ENCODE assay signal across 8 cellular contexts in the genomic region with DNA sequence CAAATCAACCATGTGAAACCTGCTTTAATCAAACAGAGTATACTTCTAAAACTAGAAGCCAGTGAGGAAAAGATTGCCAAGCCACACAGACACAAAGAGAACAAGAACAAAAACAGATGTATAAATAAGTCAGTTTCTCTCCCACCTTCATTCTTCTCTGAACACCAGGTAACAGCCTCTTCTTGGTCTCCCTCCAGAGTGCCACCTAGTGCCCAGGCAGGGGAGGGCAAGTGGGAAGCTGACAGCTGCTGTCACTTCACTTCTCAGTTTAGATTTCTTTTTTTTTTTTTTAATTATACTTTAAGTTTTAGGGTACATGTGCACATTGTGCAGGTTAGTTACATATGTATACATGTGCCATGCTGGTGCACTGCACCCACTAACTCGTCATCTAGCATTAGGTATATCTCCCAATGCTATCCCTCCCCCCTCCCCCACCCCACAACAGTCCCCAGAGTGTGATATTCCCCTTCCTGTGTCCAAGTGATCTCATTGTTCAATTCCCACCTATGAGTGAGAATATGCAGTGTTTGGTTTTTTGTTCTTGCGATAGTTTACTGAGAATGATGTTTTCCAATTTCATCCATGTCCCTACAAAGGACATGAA.
DNase-seq lines count a peak whose midpoint lies in the region; ATAC-seq and TF ChIP-seq lines count a peak whose summit lies in the region.
"Not testable (repeated sequence)": the region's sequence is repeated elsewhere in the genome, so short reads cannot be mapped to it uniquely, and the experiment has no call there.

No MANE protein-coding gene starts in this region.

- not testable (repeated sequence) for H3K27ac ChIP-seq in DND-41 (ENCODE audit: low read length); OCI-LY7 (ENCODE audit: low read depth, low read length, poor library complexity, severe bottlenecking); colonic mucosa; lower lobe of right lung

- H3K9ac ChIP-seq in DND-41 (ENCODE audit: low read depth, low read length); colonic mucosa (ENCODE audit: low read depth in 2 of 2, low read length in 2 of 2): not testable (repeated sequence)

- H4K20me1 ChIP-seq in DND-41 (ENCODE audit: insufficient read depth, low read length); OCI-LY7 (ENCODE audit: insufficient read depth, low read length): not testable (repeated sequence)

- not testable (repeated sequence) for H3K4me1 ChIP-seq in DND-41 (ENCODE audit: insufficient read depth, low read length); OCI-LY7 (ENCODE audit: insufficient read depth, low read length, poor library complexity, severe bottlenecking); colonic mucosa; lower lobe of right lung

- H3K4me3 ChIP-seq in DND-41 (ENCODE audit: low read depth in 1 of 2, low read length in 2 of 2); Jurkat, Clone E6-1 (ENCODE audit: low read length); OCI-LY7 (ENCODE audit: low read depth, low read length, poor library complexity, severe bottlenecking); colonic mucosa; lower lobe of right lung: not testable (repeated sequence)

- not testable (repeated sequence) for H3K9me3 ChIP-seq in DND-41 (ENCODE audit: insufficient read depth, low read length, severe bottlenecking); OCI-LY7 (ENCODE audit: low read length); colonic mucosa; lower lobe of right lung

- ATAC-seq in DND-41 (ENCODE audit: insufficient read depth, low read depth), result not testable (repeated sequence)
- ATAC-seq in GM21529 (IDR thresholded peaks at IDR 0.05; ENCODE audit: unreplicated experiment), result peak; percentile 75
- ATAC-seq in activated CD8-positive, alpha-beta T cell treated with anti-CD3 and anti-CD28 coated beads for 36 hours, result peak; percentile 73
- ATAC-seq in lower lobe of right lung, result peak in 1 of 2 donors; percentile 57

- peak; percentile 73 for TF ChIP-seq CTCF in DND-41 (IDR thresholded peaks at IDR 0.05; ENCODE audit: borderline replicate concordance, extremely low read depth, low read length, poor library complexity, severe bottlenecking)
- peak; percentile 74 for TF ChIP-seq CTCF in OCI-LY7 (conservative IDR thresholded peaks at IDR 0.05; ENCODE audit: low read length)
- peak; percentile 48 for TF ChIP-seq CTCF in activated CD8-positive, alpha-beta T cell treated with anti-CD3 and anti-CD28 coated beads for 36 hours (IDR thresholded peaks at IDR 0.05)
- peak; percentile 33 for TF ChIP-seq CTCF in colonic mucosa (IDR thresholded peaks at IDR 0.05)
- peak; percentile 46 for TF ChIP-seq CTCF in lower lobe of right lung (IDR thresholded peaks at IDR 0.05)

- not testable (repeated sequence) for H3K4me3 Mint-ChIP-seq in activated CD8-positive, alpha-beta T cell treated with anti-CD3 and anti-CD28 coated beads for 36 hours

- not testable (repeated sequence) for H3K79me2 ChIP-seq in DND-41 (ENCODE audit: insufficient read depth, low read length); OCI-LY7 (ENCODE audit: insufficient read depth, low read depth, low read length)

- H3K27me3 ChIP-seq in DND-41 (ENCODE audit: insufficient read depth, low read length, poor library complexity); colonic mucosa; lower lobe of right lung (ENCODE audit: low read depth): not testable (repeated sequence)

- H3K27me3 Mint-ChIP-seq in activated CD8-positive, alpha-beta T cell treated with anti-CD3 and anti-CD28 coated beads for 36 hours, result not testable (repeated sequence)

- not testable (repeated sequence) for H3K4me2 ChIP-seq in DND-41 (ENCODE audit: insufficient read depth, low read length); OCI-LY7 (ENCODE audit: low read length)

- H3K4me1 Mint-ChIP-seq in activated CD8-positive, alpha-beta T cell treated with anti-CD3 and anti-CD28 coated beads for 36 hours (ENCODE audit: low read depth), result not testable (repeated sequence)

- H3K27ac Mint-ChIP-seq in activated CD8-positive, alpha-beta T cell treated with anti-CD3 and anti-CD28 coated beads for 36 hours, result not testable (repeated sequence)

- not testable (repeated sequence) for H3K9me2 ChIP-seq in OCI-LY7 (ENCODE audit: insufficient read depth, low read length)

- H3K36me3 Mint-ChIP-seq in activated CD8-positive, alpha-beta T cell treated with anti-CD3 and anti-CD28 coated beads for 36 hours (ENCODE audit: low read depth), result not testable (repeated sequence)

- POLR2A ChIA-PET in OCI-LY7 (lab: Charles Lee); activated CD8-positive, alpha-beta T cell treated with anti-CD3 and anti-CD28 coated beads for 36 hours (lab: Charles Lee): not testable (repeated sequence)

- BruUV-seq in OCI-LY7 (replicated peaks; lab: Mats Ljungman, UMichigan), result not testable (repeated sequence)

- CTCF ChIA-PET in OCI-LY7 (lab: Charles Lee; ENCODE audit: unreplicated experiment), result not testable (repeated sequence)
- CTCF ChIA-PET in activated CD8-positive, alpha-beta T cell treated with anti-CD3 and anti-CD28 coated beads for 36 hours (lab: Charles Lee), result interaction anchor here (0.8 to 1.7 kb wide), 6 partner anchors 9 to 501 kb away, joined by 3 to 6 read pairs (median 4); a partner anchor contains a TSS

- H3K9me3 Mint-ChIP-seq in activated CD8-positive, alpha-beta T cell treated with anti-CD3 and anti-CD28 coated beads for 36 hours, result not testable (repeated sequence)

- peak; percentile 62 for DNase-seq in DND-41
- peak; percentile 42 for DNase-seq in Jurkat, Clone E6-1 (ENCODE audit: low read depth, low spot score)
- peak; percentile 32 for DNase-seq in OCI-LY7 (ENCODE audit: low spot score)
- peak; percentile 72 for DNase-seq in activated CD8-positive, alpha-beta T cell treated with anti-CD3 and anti-CD28 coated beads for 36 hours
- peak; percentile 43 for DNase-seq in colonic mucosa
- DNase-seq in lower lobe of right lung, result not testable (repeated sequence)
- peak; percentile 23 for DNase-seq in stimulated activated CD8-positive, alpha-beta memory T cell treated with anti-CD3 and anti-CD28 coated beads, Interleukin-7, amount 100 ng/mL, for 24 hours (ENCODE audit: low read depth)

- H2AFZ ChIP-seq in DND-41 (ENCODE audit: low read depth, low read length); OCI-LY7 (ENCODE audit: low read length): not testable (repeated sequence)

- intact Hi-C loops in OCI-LY7 (cut with micrococcal nuclease; ENCODE audit: unreplicated experiment) (loop anchor here (10.0 kb wide), 1 partner anchor 365 kb away; no protein-coding TSS in a partner anchor), colonic mucosa (cut with DNase I) (loop anchor here (5.0 kb wide), 1 partner anchor 363 kb away; no protein-coding TSS in a partner anchor)
- intact Hi-C loops in activated CD8-positive, alpha-beta T cell treated with anti-CD3 and anti-CD28 coated beads for 36 hours (cut with micrococcal nuclease), result loop anchor here (10.0 kb wide), 1 partner anchor 365 kb away; no protein-coding TSS in a partner anchor
- intact Hi-C loops in lower lobe of right lung (cut with DNase I), result not testable (repeated sequence)

- H3K36me3 ChIP-seq in DND-41 (ENCODE audit: insufficient read depth, low read length); OCI-LY7 (ENCODE audit: insufficient read depth, low read length); colonic mucosa; lower lobe of right lung: not testable (repeated sequence)
